ENCODE assay signal across 17 cellular contexts in genomic region chr2:216688731-216689360, GRCh38. TPM values are rescaled to one million over a fixed set of nuclear protein-coding genes. Genes with fewer than 3 reads are reported as not detected.
DNase-seq lines count a peak whose midpoint lies in the region; ATAC-seq, FAIRE-seq and TF ChIP-seq lines count a peak whose summit lies in the region.
"Had no signal": no experiment of that assay in that cellular context is flagged by ENCODE, and none has a peak within 500 bp of the region (broad histone marks: within the 10 kb centered on the region; RNA-seq: fewer than 3 reads in every experiment).

No MANE protein-coding gene starts in this region.

- H4K20me1 ChIP-seq in hepatocyte (ENCODE audit: insufficient read depth, poor library complexity, severe bottlenecking) = peaks cover 53% of the 10 kb centered on the region

- TF ChIP-seq EP300 in stomach (IDR thresholded peaks at IDR 0.05) = no peak

- TF ChIP-seq POLR2A in stomach (IDR thresholded peaks at IDR 0.05) = no peak

- H3K4me3 ChIP-seq in hepatocyte = no peak overlapping the region
- H3K4me3 ChIP-seq in stomach = peak overlapping the region in 3 of 4 donors; percentile 23 to 82 (median 62)
- H3K4me3 ChIP-seq in pancreas = no peak overlapping the region
- H3K4me3 ChIP-seq: SK-N-MC had no signal

- H3K27me3 Mint-ChIP-seq in brain = peaks cover 7% of the 10 kb centered on the region
- H3K27me3 Mint-ChIP-seq: progenitor cell of endocrine pancreas had no signal

- DNase-seq in NCI-H1694 (lab: John Stamatoyannopoulos, UW) (peak; percentile 9), hepatocyte (ENCODE audit: low spot score) (no peak), stomach (peak; percentile 62), AG08396 (ENCODE audit: low spot score) (no peak), COLO829 (ENCODE audit: low spot score) (no peak), pancreas (no peak)
- no peak for DNase-seq in stimulated activated CD4-positive, alpha-beta T cell treated with anti-CD3 and anti-CD28 coated beads, Interleukin-2, amount 100 ng/mL, for 24 hours
- DNase-seq: activated CD4-positive, CD25-positive, alpha-beta regulatory T cell; amniotic stem cell; endodermal cell; stimulated activated CD4-positive, alpha-beta T cell treated with anti-CD3 and anti-CD28 coated beads, Interleukin-4, amount 100 ng/mL, for 1 hour; stimulated activated naive CD4-positive, alpha-beta T cell treated with Interleukin-2 at 50 U/mL for 16 hours had no signal

- H3K9me2 ChIP-seq in hepatocyte (replicated peaks; ENCODE audit: insufficient read depth) = no peaks in the 10 kb centered on the region

- no peaks in the 10 kb centered on the region for H3K9me3 ChIP-seq in hepatocyte (ENCODE audit: low read depth)
- H3K9me3 ChIP-seq in stomach = no peaks in the 10 kb centered on the region
- no peaks in the 10 kb centered on the region for H3K9me3 ChIP-seq in pancreas

- peaks cover 53% of the 10 kb centered on the region for H3K79me2 ChIP-seq in hepatocyte

- no peaks in the 10 kb centered on the region for H3K36me3 ChIP-seq in hepatocyte (replicated peaks; ENCODE audit: insufficient read depth, low read depth)
- peaks cover 5 to 56% (median 14%) of the 10 kb centered on the region in 4 donors for H3K36me3 ChIP-seq in stomach
- H3K36me3 ChIP-seq in pancreas = no peaks in the 10 kb centered on the region

- peaks cover 75% of the 10 kb centered on the region for H3K4me1 Mint-ChIP-seq in brain

- FAIRE-seq in pancreas (lab: Jason Lieb, UNC) = no peak

- TF ChIP-seq CTCF in brain (conservative IDR thresholded peaks at IDR 0.05) (no peak), hepatocyte (IDR thresholded peaks at IDR 0.05; ENCODE audit: poor library complexity) (no peak), stomach (IDR thresholded peaks at IDR 0.05) (no peak), pancreas (IDR thresholded peaks at IDR 0.05) (no peak)

- peaks cover 0 to 5% (median 0%) of the 10 kb centered on the region in 5 experiments for H3K9me3 Mint-ChIP-seq in brain
- H3K9me3 Mint-ChIP-seq: endodermal cell, memory B cell had no signal

- no peak overlapping the region for H2AFZ ChIP-seq in hepatocyte

- H3K4me3 Mint-ChIP-seq in brain = peak overlapping the region in 4 of 5 experiments; percentile 35 to 89 (median 68)
- H3K4me3 Mint-ChIP-seq: endodermal cell, memory B cell had no signal

- peaks cover 12% of the 10 kb centered on the region for H3K36me3 Mint-ChIP-seq in brain
- H3K36me3 Mint-ChIP-seq: memory B cell had no signal

- intact Hi-C loops in stomach (cut with DNase I; ENCODE audit: low total_unique reads) = loop anchor here (10.0 kb wide), 2 partner anchors 826 to 1026 kb away; no protein-coding TSS in a partner anchor
- intact Hi-C loops in pancreas (cut with DNase I) = loop anchor here in 2 of 3 donors (5.0 to 10.0 kb wide), 3 partner anchors 476 to 826 kb away; no protein-coding TSS in a partner anchor

- H3K4me2 ChIP-seq in hepatocyte = peak overlapping the region; percentile 94

- peak overlapping the region in 4 of 5 experiments; percentile 60 to 92 (median 70) for H3K27ac Mint-ChIP-seq in brain
- H3K27ac Mint-ChIP-seq: CD14-positive monocyte, endodermal cell, memory B cell, progenitor cell of endocrine pancreas had no signal

- 74% methylated on average over 9 of the region's 9 CpGs for WGBS in hepatocyte (ENCODE audit: low lambda C conversion rate, missing lambda C conversion rate)
- 31 to 50% (median 35%) methylated on average over 9 of the region's 9 CpGs for WGBS in stomach, 5 donors
- 76 to 80% methylated on average over 9 of the region's 9 CpGs for WGBS in pancreas, 2 donors

- no peak overlapping the region for H3K27ac ChIP-seq in hepatocyte
- H3K27ac ChIP-seq in stomach = peak overlapping the region in 4 of 5 donors; percentile 78 to 90 (median 86)
- no peak overlapping the region for H3K27ac ChIP-seq in pancreas
- H3K27ac ChIP-seq: SK-N-MC had no signal

- H3K27me3 ChIP-seq in hepatocyte = no peaks in the 10 kb centered on the region
- H3K27me3 ChIP-seq in stomach = peaks cover 0 to 41% (median 17%) of the 10 kb centered on the region in 3 donors
- H3K27me3 ChIP-seq in pancreas = peaks cover 0 to 24% (median 0%) of the 10 kb centered on the region in 4 donors

- ATAC-seq in pancreas = no peak

- H3K4me1 ChIP-seq in hepatocyte (ENCODE audit: insufficient read depth) = peaks cover 20% of the 10 kb centered on the region
- peaks cover 53 to 100% (median 73%) of the 10 kb centered on the region in 4 donors for H3K4me1 ChIP-seq in stomach
- H3K4me1 ChIP-seq in pancreas = peaks cover 0 to 9% (median 8%) of the 10 kb centered on the region in 3 donors

RNA-seq across cellular contexts. Expression of gene IGFBP5, which starts 6.5 kb away (rescaled TPM):
- polyA plus RNA-seq in brain (ENCODE audit: insufficient read depth, low read depth, low replicate concordance) (769 TPM), hepatocyte (113 TPM in 2 replicates), stomach (100 to 1,000 TPM in 2 of 3 donors, 10 to 100 TPM in 1; 92.1 to 215 (median 128) TPM), pancreas (10 to 100 TPM; 18.4 to 25.0 TPM)
- total RNA-seq in hepatocyte (190 and 232 TPM in 2 replicates), stomach (100 to 1,000 TPM; 166 to 923 (median 548) TPM), pancreas (10 to 100 TPM in 5 of 6 donors, 1 to 10 TPM in 1; 8.2 to 91.6 (median 28.8) TPM)
- polyA plus RNA-seq: CD14-positive monocyte had no signal

RNA-seq across cellular contexts. Expression of gene IGFBP2, which starts 55.6 kb away (rescaled TPM):
- 233 TPM for polyA plus RNA-seq in brain (ENCODE audit: insufficient read depth, low read depth, low replicate concordance)
- total RNA-seq in hepatocyte = 163 and 231 TPM in 2 replicates
- polyA plus RNA-seq in hepatocyte = 338 and 351 TPM in 2 replicates
- total RNA-seq in stomach = 100 to 1,000 TPM; 180 to 636 (median 529) TPM
- polyA plus RNA-seq in stomach = 100 to 1,000 TPM; 106 to 285 (median 238) TPM
- total RNA-seq in pancreas = 100 to 1,000 TPM in 4 of 6 donors, 10 to 100 TPM in 2; 76.3 to 211 (median 155) TPM
- 10 to 100 TPM; 43.1 to 56.5 TPM for polyA plus RNA-seq in pancreas
- polyA plus RNA-seq: CD14-positive monocyte had no signal

Comparison
In these comparisons a context has a peak if more than half of its experiments do, and no peak if none do; other contexts are left out.
1. DNase-seq: peak in NCI-H1694 (single experiment) and stomach (single experiment); none in hepatocyte (single experiment), stimulated activated CD4-positive, alpha-beta T cell treated with anti-CD3 and anti-CD28 coated beads, Interleukin-2, amount 100 ng/mL, for 24 hours (0 of 2), AG08396 (single experiment), COLO829 (single experiment) and pancreas (0 of 6).
2. H3K27ac ChIP-seq: peak in stomach (4 of 5); none in hepatocyte (single experiment) and pancreas (0 of 4).
3. H3K4me3 ChIP-seq: peak in stomach (3 of 4); none in hepatocyte (single experiment) and pancreas (0 of 4).